Comparison of ENCODE assay signal across 8 cellular contexts in the genomic region with DNA sequence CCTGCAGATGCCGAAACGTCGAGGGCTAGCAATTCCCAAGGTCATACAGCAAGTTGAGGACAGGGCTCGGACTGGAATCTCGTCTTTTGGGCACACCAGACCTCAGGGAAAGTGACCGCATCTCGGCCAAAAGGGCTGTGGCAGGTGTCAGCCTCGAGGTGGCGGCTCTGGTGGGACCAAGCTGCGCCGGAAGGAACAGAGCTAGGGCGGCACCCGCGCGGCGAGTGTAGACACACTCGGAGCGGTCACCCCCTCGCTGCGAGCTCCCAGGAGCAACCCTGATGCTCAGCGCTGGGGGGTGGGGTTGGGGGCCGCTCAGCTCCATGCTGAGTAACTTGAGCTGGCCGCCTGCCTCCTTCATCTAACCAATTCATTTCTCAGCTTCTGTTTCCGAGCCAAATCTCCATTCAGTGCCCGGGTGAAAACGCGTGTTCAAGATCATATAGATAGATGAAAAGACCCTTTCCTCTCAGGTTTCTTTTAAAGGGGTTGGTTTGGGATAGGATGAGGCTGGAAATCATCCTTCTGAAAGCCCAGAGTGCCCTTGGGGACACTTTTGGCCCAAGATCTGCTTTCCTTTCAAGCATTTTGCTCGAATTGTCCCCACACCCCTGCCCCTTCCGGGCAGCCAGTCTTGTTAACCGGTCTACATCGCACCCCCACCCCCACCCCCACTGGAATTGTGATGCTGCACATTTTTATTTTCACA. TPM values are rescaled to one million over a fixed set of nuclear protein-coding genes. Genes with fewer than 3 reads are reported as not detected.
DNase-seq lines count a peak whose midpoint lies in the region; ATAC-seq and FAIRE-seq lines count a peak whose summit lies in the region.

No MANE protein-coding gene starts in this region.

- peak; percentile 88 for DNase-seq in DMS53 (lab: John Stamatoyannopoulos, UW)
- DNase-seq in NCI-H128 (lab: John Stamatoyannopoulos, UW; ENCODE audit: unreplicated experiment), result peak; percentile 60
- peak; percentile 35 for DNase-seq in activated CD8-positive, alpha-beta memory T cell treated with anti-CD3 and anti-CD28 coated beads, Interleukin-2, amount 50 U/mL, for 4 hours
- peak; percentile 85 for DNase-seq in left kidney (ENCODE audit: low read depth, low spot score)
- no peak for DNase-seq in cortex of kidney (lab: John Stamatoyannopoulos, UW)
- DNase-seq in small intestine, result no peak
- no peak for DNase-seq in effector CD8-positive, alpha-beta T cell (lab: John Stamatoyannopoulos, UW)

- no peak overlapping the region for H3K4me3 ChIP-seq in small intestine (ENCODE audit: low read depth in 1 of 2, low read length in 2 of 2)

- no peaks in the 10 kb centered on the region for H3K36me3 ChIP-seq in small intestine (ENCODE audit: control insufficient read depth in 2 of 2, insufficient read depth in 2 of 2, low read length in 2 of 2)

- peaks cover 6 to 53% of the 10 kb centered on the region in 2 donors for H3K27me3 ChIP-seq in small intestine (ENCODE audit: control insufficient read depth in 2 of 2, insufficient read depth in 2 of 2, low read length in 2 of 2)

- no peaks in the 10 kb centered on the region for H3K9me3 ChIP-seq in small intestine (ENCODE audit: control insufficient read depth, low read depth)

- no peak for ATAC-seq in GM21576 (IDR thresholded peaks at IDR 0.05; ENCODE audit: unreplicated experiment)

- H3K4me1 ChIP-seq in small intestine (ENCODE audit: control insufficient read depth in 2 of 2, insufficient read depth in 1 of 2, low read depth in 1 of 2, low read length in 1 of 2), result peaks cover 6 to 16% of the 10 kb centered on the region in 2 donors

- WGBS in small intestine, 3 donors, result 1 to 3% (median 3%) methylated on average over 31 of the region's 31 CpGs

- no peak for FAIRE-seq in small intestine (lab: Jason Lieb, UNC)

- no peak overlapping the region for H3K27ac ChIP-seq in small intestine (ENCODE audit: low read depth in 1 of 2, low read length in 1 of 2)

RNA-seq across cellular contexts. Expression of gene TUBB2B, which starts 2.3 kb away (rescaled TPM):
- 10 to 100 TPM in 1 of 3 donors, 1 to 10 TPM in 2; 3.4 to 23.1 (median 7.6) TPM for polyA plus RNA-seq in small intestine

RNA-seq across cellular contexts. Expression of gene PSMG4, which starts 29.0 kb away (rescaled TPM):
- 10 to 100 TPM; 24.8 to 43.8 (median 42.0) TPM for polyA plus RNA-seq in small intestine

Comparison
In these comparisons a context has a peak if more than half of its experiments do, and no peak if none do; other contexts are left out.
1. DNase-seq: peak in DMS53 (single experiment), NCI-H128 (single experiment), activated CD8-positive, alpha-beta memory T cell treated with anti-CD3 and anti-CD28 coated beads, Interleukin-2, amount 50 U/mL, for 4 hours (single experiment) and left kidney (single experiment); none in cortex of kidney (single experiment), small intestine (single experiment) and effector CD8-positive, alpha-beta T cell (single experiment).